15 cellular contexts compared by ENCODE assay signal in the genomic region with DNA sequence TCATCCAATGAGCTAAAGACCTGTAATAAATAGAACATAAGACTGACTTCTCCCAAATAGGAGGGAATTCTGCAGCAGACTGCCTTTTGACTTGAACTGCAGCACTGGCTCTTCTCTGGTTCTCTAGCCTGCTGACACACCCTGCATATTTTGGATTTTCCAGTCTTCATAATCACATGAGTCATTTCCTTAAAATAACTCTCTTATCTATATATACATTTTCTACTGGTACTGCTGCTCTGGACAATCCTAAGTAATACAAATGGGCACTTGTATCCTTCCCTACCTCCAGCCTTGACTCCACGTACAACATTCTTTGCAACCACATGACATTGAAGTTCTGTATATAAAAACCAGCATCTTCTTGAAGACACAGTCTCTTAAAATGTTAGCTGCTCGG.
DNase-seq lines count a peak whose midpoint lies in the region; ATAC-seq, FAIRE-seq and TF ChIP-seq lines count a peak whose summit lies in the region.
"Had no signal": no experiment of that assay in that cellular context is flagged by ENCODE, and none has a peak within 500 bp of the region (broad histone marks: within the 10 kb centered on the region; RNA-seq: fewer than 3 reads in every experiment).

No MANE protein-coding gene starts in this region.

- no peak for TF ChIP-seq POLR2A in K562 (conservative IDR thresholded peaks at IDR 0.05)

- ATAC-seq in K562, result no peak
- no peak for ATAC-seq in activated T-helper 17 cell treated with anti-CD3 and anti-CD28 coated beads, Interleukin-2, amount 50 U/mL, for 72 hours (replicated peaks)

- no peaks in the 10 kb centered on the region for H3K27me3 ChIP-seq in K562 (ENCODE audit: control insufficient read depth in 2 of 2, insufficient read depth in 2 of 2, low read length in 2 of 2)

- H4K20me1 ChIP-seq in K562 (replicated peaks; ENCODE audit: control insufficient read depth, insufficient read depth, low read length), result no peaks in the 10 kb centered on the region

- no peak overlapping the region for H3K9ac ChIP-seq in K562 (ENCODE audit: insufficient read depth in 1 of 2, low read depth in 2 of 2, low read length in 2 of 2)

- no peak for TF ChIP-seq EP300 in K562 (IDR thresholded peaks at IDR 0.05; ENCODE audit: low read length)

- intact Hi-C loops in Calu3 (cut with micrococcal nuclease; ENCODE audit: unreplicated experiment), result no loop called here
- intact Hi-C loops in K562 (cut with micrococcal nuclease), result no loop called here

- 3% methylated on average over 2 of the region's 2 CpGs for WGBS in K562 (ENCODE audit: insufficient coverage, low coverage, missing lambda C conversion rate)

- H3K27ac Mint-ChIP-seq in Calu3 (ENCODE audit: unreplicated experiment), result no peak overlapping the region
- H3K27ac Mint-ChIP-seq in activated T-helper 17 cell treated with anti-CD3 and anti-CD28 coated beads, Interleukin-2, amount 50 U/mL, for 72 hours, result no peak overlapping the region
- no peak overlapping the region for H3K27ac Mint-ChIP-seq in nephron progenitor cell
- H3K27ac Mint-ChIP-seq: IgD-negative memory B cell had no signal

- no TSS peak for BruUV-seq in Calu3 (replicated peaks; lab: Mats Ljungman, UMichigan)
- BruUV-seq in K562 (replicated peaks; lab: Mats Ljungman, UMichigan), result no TSS peak

- no peak for TF ChIP-seq CTCF in Calu3 (IDR thresholded peaks at IDR 0.05; ENCODE audit: unreplicated experiment)
- TF ChIP-seq CTCF in K562 (IDR thresholded peaks at IDR 0.05 in 2 of 3, conservative IDR thresholded peaks at IDR 0.05 in 1 of 3; ENCODE audit: insufficient read depth in 2 of 3, low read depth in 1 of 3, low read length in 3 of 3), result no peak
- no peak for TF ChIP-seq CTCF in nephron progenitor cell (IDR thresholded peaks at IDR 0.05)

- no peaks in the 10 kb centered on the region for H3K79me2 ChIP-seq in K562 (ENCODE audit: control insufficient read depth, insufficient read depth, low read length)

- no peak for TF ChIP-seq RAD21 in K562 (CRISPR knock-in tag; conservative IDR thresholded peaks at IDR 0.05 in 1 of 2, IDR thresholded peaks at IDR 0.05 in 1 of 2)

- no peaks in the 10 kb centered on the region for H3K4me1 Mint-ChIP-seq in Calu3 (ENCODE audit: low read depth, unreplicated experiment)
- no peaks in the 10 kb centered on the region for H3K4me1 Mint-ChIP-seq in activated T-helper 17 cell treated with anti-CD3 and anti-CD28 coated beads, Interleukin-2, amount 50 U/mL, for 72 hours
- H3K4me1 Mint-ChIP-seq in nephron progenitor cell, result no peaks in the 10 kb centered on the region
- H3K4me1 Mint-ChIP-seq: IgD-negative memory B cell had no signal

- H3K27ac ChIP-seq in K562 (ENCODE audit: extremely low read depth, low read depth, low read length), result no peak overlapping the region
- H3K27ac ChIP-seq: prostate gland had no signal

- no peak overlapping the region for H3K4me3 Mint-ChIP-seq in Calu3 (ENCODE audit: low read depth, unreplicated experiment)
- no peak overlapping the region for H3K4me3 Mint-ChIP-seq in activated T-helper 17 cell treated with anti-CD3 and anti-CD28 coated beads, Interleukin-2, amount 50 U/mL, for 72 hours
- H3K4me3 Mint-ChIP-seq in nephron progenitor cell, result no peak overlapping the region
- H3K4me3 Mint-ChIP-seq: IgD-negative memory B cell had no signal

- H3K9me3 Mint-ChIP-seq in Calu3 (ENCODE audit: low read depth, unreplicated experiment) (peaks cover 5% of the 10 kb centered on the region), nephron progenitor cell (peaks cover 29% of the 10 kb centered on the region)
- H3K9me3 Mint-ChIP-seq in activated T-helper 17 cell treated with anti-CD3 and anti-CD28 coated beads, Interleukin-2, amount 50 U/mL, for 72 hours, result no peaks in the 10 kb centered on the region

- peak; percentile 4 for DNase-seq in Calu3
- peak; percentile 25 for DNase-seq in NCI-H69 (lab: John Stamatoyannopoulos, UW)
- peak in 1 of 4 experiments; percentile 4 for DNase-seq in K562 (ENCODE audit: extremely low read depth in 1 of 4, low spot score in 3 of 4)
- peak; percentile 21 for DNase-seq in kidney tubule cell (ENCODE audit: low spot score)
- no peak for DNase-seq in NCI-H2081 treated with DMSO at 0.1 percent for 48 hours (lab: John Stamatoyannopoulos, UW)
- DNase-seq in iPS-NIHi11 (ENCODE audit: low spot score), result no peak
- no peak for DNase-seq in nephron progenitor cell
- DNase-seq: activated naive CD4-positive, alpha-beta T cell; NCI-H526 treated with DMSO at 0.1 percent for 48 hours; SHP77; stimulated activated CD4-positive, alpha-beta T cell treated with anti-CD3 and anti-CD28 coated beads, Interleukin-1b, Interleukin-23, amount 100 ng/mL, for 48 hours had no signal

- H2AFZ ChIP-seq in K562 (ENCODE audit: low read depth, low read length), result no peak overlapping the region

- no peak for FAIRE-seq in K562 (lab: Jason Lieb, UNC)
- FAIRE-seq: TTC549 had no signal

- in situ Hi-C loops in K562 (cut with MboI), result no loop called here

- no peak overlapping the region for H3K4me3 ChIP-seq in K562
- H3K4me3 ChIP-seq: prostate gland had no signal

- CTCF ChIA-PET in Calu3 (lab: Charles Lee) (no interaction called here), K562 (lab: Yijun Ruan, JAX; ENCODE audit: low intra/inter-chr PET ratio) (no interaction called here)

- no peaks in the 10 kb centered on the region for H3K4me1 ChIP-seq in K562 (replicated peaks in 1 of 2; ENCODE audit: control insufficient read depth in 2 of 2, insufficient read depth in 2 of 2, low read length in 2 of 2)
- H3K4me1 ChIP-seq: prostate gland had no signal

- H3K4me2 ChIP-seq in K562 (ENCODE audit: insufficient read depth, low read length), result no peak overlapping the region

- H3K36me3 Mint-ChIP-seq in Calu3 (ENCODE audit: insufficient read depth, unreplicated experiment) (no peaks in the 10 kb centered on the region), nephron progenitor cell (ENCODE audit: low read depth) (no peaks in the 10 kb centered on the region)
- no peaks in the 10 kb centered on the region for H3K36me3 Mint-ChIP-seq in activated T-helper 17 cell treated with anti-CD3 and anti-CD28 coated beads, Interleukin-2, amount 50 U/mL, for 72 hours (ENCODE audit: low read depth)
- H3K36me3 Mint-ChIP-seq: IgD-negative memory B cell had no signal

- no peaks in the 10 kb centered on the region for H3K36me3 ChIP-seq in K562 (ENCODE audit: control insufficient read depth, insufficient read depth, low read length)
- H3K36me3 ChIP-seq: prostate gland had no signal

- H3K27me3 Mint-ChIP-seq in Calu3 (ENCODE audit: unreplicated experiment) (no peaks in the 10 kb centered on the region), nephron progenitor cell (ENCODE audit: low read depth, poor library complexity) (no peaks in the 10 kb centered on the region)
- H3K27me3 Mint-ChIP-seq in activated T-helper 17 cell treated with anti-CD3 and anti-CD28 coated beads, Interleukin-2, amount 50 U/mL, for 72 hours, result no peaks in the 10 kb centered on the region
- H3K27me3 Mint-ChIP-seq: IgD-negative memory B cell had no signal

- no peaks in the 10 kb centered on the region; the same call in 1 of the 2 replicates for H3K9me3 ChIP-seq in K562 (replicated peaks; ENCODE audit: control insufficient read depth, insufficient read depth, low read depth, low read length)
- H3K9me3 ChIP-seq: prostate gland had no signal

- POLR2A ChIA-PET in K562 (lab: Yijun Ruan, JAX), result no interaction called here

- no peaks in the 10 kb centered on the region for H3K9me1 ChIP-seq in K562 (ENCODE audit: control insufficient read depth, insufficient read depth, low read length)

TF ChIP-seq in K562, 482 proteins besides CTCF, POLR2A, EP300 and RAD21:
- no peak for TF ChIP-seq MCM5 (IDR thresholded peaks at IDR 0.05; ENCODE audit: low read depth)
- no peak for TF ChIP-seq KLF13 (tag; IDR thresholded peaks at IDR 0.05; ENCODE audit: borderline replicate concordance, low read depth)
- peak; percentile 69 for TF ChIP-seq FOSL1 (tag; conservative IDR thresholded peaks at IDR 0.05)
- no peak for TF ChIP-seq NFATC3 (IDR thresholded peaks at IDR 0.05)
- no peak for TF ChIP-seq DDX20 (tag; IDR thresholded peaks at IDR 0.05; ENCODE audit: low read depth)
- no peak for TF ChIP-seq ZKSCAN1 (IDR thresholded peaks at IDR 0.05; ENCODE audit: low read depth, low read length)
- TF ChIP-seq U2AF1 (optimal IDR thresholded peaks at IDR 0.05; ENCODE audit: low read depth, low read length), result no peak
- no peak for TF ChIP-seq HDGF (IDR thresholded peaks at IDR 0.05)
- peak; percentile 42; the same call in 1 of the 2 replicates for TF ChIP-seq MEF2D (tag; conservative IDR thresholded peaks at IDR 0.05; ENCODE audit: low read depth)
TF ChIP-seq in K562: peak in this region for 2.

Comparison
In these comparisons a context has a peak if more than half of its experiments do, and no peak if none do; other contexts are left out.
1. DNase-seq: peak in Calu3 (single experiment), NCI-H69 (single experiment) and kidney tubule cell (single experiment); none in NCI-H2081 treated with DMSO at 0.1 percent for 48 hours (single experiment), iPS-NIHi11 (single experiment) and nephron progenitor cell (single experiment).